ENCODE assay signal across 1 cellular context in the genomic region with DNA sequence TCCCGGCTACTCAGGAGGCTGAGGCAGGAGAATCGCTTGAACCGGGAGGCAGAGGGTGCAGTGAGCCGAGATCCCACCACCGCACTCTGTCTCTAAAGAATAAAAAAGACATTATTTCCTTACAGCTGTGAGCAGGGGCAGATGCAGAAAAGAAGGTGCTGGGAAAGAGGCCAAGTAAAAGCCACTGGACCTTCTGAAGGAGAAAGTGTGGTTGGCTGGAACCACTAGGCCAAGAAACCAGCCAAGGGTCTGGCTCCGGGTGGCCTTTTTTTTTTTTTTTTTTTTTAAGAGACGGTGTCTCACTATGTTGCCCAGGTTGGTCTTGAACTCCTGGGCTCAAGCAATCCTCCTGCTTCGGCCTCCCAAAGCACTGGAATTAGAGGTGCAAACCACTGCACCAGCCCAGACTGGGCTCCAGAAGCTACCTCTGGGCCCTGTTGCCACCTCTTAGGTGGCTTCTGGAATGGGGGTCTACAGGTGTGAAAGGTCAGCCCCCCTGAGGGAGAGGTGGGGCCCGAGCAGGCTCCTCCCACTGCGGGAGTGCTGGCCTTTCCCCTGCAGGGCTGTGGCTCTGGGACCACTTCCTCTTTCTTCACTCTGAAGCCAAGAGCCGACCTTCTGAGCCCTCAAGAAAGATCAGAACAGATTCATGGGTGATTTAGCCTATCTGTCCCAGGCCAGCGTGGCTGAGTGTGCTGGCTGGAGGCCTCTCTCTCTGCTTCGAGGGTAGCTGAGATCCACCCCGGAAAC.
A peak's percentile ranks its signal among the peaks of the same experiment; 100 is the strongest.
TF ChIP-seq lines count a peak whose summit lies in the region.

A gene with protein sequence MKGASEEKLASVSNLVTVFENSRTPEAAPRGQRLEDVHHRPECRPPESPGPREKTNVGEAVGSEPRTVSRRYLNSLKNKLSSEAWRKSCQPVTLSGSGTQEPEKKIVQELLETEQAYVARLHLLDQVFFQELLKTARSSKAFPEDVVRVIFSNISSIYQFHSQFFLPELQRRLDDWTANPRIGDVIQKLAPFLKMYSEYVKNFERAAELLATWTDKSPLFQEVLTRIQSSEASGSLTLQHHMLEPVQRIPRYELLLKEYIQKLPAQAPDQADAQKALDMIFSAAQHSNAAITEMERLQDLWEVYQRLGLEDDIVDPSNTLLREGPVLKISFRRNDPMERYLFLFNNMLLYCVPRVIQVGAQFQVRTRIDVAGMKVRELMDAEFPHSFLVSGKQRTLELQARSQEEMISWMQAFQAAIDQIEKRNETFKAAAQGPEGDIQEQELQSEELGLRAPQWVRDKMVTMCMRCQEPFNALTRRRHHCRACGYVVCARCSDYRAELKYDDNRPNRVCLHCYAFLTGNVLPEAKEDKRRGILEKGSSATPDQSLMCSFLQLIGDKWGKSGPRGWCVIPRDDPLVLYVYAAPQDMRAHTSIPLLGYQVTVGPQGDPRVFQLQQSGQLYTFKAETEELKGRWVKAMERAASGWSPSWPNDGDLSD (plus strand): TSS at position 595 of the 750 bp plus-strand sequence. CDS start 163 bp downstream, outside the sequence.

TF ChIP-seq in GM12878, 131 proteins besides CTCF, POLR2A, EP300 and RAD21 (continued from another document and continues in another):
- TF ChIP-seq, protein P1, sequence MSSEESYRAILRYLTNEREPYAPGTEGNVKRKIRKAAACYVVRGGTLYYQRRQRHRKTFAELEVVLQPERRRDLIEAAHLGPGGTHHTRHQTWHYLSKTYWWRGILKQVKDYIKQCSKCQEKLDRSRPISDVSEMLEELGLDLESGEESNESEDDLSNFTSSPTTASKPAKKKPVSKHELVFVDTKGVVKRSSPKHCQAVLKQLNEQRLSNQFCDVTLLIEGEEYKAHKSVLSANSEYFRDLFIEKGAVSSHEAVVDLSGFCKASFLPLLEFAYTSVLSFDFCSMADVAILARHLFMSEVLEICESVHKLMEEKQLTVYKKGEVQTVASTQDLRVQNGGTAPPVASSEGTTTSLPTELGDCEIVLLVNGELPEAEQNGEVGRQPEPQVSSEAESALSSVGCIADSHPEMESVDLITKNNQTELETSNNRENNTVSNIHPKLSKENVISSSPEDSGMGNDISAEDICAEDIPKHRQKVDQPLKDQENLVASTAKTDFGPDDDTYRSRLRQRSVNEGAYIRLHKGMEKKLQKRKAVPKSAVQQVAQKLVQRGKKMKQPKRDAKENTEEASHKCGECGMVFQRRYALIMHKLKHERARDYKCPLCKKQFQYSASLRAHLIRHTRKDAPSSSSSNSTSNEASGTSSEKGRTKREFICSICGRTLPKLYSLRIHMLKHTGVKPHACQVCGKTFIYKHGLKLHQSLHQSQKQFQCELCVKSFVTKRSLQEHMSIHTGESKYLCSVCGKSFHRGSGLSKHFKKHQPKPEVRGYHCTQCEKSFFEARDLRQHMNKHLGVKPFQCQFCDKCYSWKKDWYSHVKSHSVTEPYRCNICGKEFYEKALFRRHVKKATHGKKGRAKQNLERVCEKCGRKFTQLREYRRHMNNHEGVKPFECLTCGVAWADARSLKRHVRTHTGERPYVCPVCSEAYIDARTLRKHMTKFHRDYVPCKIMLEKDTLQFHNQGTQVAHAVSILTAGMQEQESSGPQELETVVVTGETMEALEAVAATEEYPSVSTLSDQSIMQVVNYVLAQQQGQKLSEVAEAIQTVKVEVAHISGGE (CRISPR knock-in tag; IDR thresholded peaks at IDR 0.05): no peak
- TF ChIP-seq MYB (IDR thresholded peaks at IDR 0.05; ENCODE audit: borderline replicate concordance, low read depth, low read length): no peak
- TF ChIP-seq, protein P2, sequence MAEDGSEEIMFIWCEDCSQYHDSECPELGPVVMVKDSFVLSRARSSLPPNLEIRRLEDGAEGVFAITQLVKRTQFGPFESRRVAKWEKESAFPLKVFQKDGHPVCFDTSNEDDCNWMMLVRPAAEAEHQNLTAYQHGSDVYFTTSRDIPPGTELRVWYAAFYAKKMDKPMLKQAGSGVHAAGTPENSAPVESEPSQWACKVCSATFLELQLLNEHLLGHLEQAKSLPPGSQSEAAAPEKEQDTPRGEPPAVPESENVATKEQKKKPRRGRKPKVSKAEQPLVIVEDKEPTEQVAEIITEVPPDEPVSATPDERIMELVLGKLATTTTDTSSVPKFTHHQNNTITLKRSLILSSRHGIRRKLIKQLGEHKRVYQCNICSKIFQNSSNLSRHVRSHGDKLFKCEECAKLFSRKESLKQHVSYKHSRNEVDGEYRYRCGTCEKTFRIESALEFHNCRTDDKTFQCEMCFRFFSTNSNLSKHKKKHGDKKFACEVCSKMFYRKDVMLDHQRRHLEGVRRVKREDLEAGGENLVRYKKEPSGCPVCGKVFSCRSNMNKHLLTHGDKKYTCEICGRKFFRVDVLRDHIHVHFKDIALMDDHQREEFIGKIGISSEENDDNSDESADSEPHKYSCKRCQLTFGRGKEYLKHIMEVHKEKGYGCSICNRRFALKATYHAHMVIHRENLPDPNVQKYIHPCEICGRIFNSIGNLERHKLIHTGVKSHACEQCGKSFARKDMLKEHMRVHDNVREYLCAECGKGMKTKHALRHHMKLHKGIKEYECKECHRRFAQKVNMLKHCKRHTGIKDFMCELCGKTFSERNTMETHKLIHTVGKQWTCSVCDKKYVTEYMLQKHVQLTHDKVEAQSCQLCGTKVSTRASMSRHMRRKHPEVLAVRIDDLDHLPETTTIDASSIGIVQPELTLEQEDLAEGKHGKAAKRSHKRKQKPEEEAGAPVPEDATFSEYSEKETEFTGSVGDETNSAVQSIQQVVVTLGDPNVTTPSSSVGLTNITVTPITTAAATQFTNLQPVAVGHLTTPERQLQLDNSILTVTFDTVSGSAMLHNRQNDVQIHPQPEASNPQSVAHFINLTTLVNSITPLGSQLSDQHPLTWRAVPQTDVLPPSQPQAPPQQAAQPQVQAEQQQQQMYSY (CRISPR knock-in tag; IDR thresholded peaks at IDR 0.05): no peak
- peak; percentile 50 for TF ChIP-seq RUNX3 (IDR thresholded peaks at IDR 0.05; ENCODE audit: low read length)
- TF ChIP-seq KDM1A (IDR thresholded peaks at IDR 0.05; ENCODE audit: borderline replicate concordance): no peak
- no peak for TF ChIP-seq JUND (IDR thresholded peaks at IDR 0.05; ENCODE audit: low read depth, low read length)
- no peak for TF ChIP-seq SP1 (IDR thresholded peaks at IDR 0.05; ENCODE audit: low read depth, low read length)
- TF ChIP-seq, protein P3, sequence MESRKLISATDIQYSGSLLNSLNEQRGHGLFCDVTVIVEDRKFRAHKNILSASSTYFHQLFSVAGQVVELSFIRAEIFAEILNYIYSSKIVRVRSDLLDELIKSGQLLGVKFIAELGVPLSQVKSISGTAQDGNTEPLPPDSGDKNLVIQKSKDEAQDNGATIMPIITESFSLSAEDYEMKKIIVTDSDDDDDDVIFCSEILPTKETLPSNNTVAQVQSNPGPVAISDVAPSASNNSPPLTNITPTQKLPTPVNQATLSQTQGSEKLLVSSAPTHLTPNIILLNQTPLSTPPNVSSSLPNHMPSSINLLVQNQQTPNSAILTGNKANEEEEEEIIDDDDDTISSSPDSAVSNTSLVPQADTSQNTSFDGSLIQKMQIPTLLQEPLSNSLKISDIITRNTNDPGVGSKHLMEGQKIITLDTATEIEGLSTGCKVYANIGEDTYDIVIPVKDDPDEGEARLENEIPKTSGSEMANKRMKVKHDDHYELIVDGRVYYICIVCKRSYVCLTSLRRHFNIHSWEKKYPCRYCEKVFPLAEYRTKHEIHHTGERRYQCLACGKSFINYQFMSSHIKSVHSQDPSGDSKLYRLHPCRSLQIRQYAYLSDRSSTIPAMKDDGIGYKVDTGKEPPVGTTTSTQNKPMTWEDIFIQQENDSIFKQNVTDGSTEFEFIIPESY (IDR thresholded peaks at IDR 0.05): no peak
- TF ChIP-seq, protein P4, sequence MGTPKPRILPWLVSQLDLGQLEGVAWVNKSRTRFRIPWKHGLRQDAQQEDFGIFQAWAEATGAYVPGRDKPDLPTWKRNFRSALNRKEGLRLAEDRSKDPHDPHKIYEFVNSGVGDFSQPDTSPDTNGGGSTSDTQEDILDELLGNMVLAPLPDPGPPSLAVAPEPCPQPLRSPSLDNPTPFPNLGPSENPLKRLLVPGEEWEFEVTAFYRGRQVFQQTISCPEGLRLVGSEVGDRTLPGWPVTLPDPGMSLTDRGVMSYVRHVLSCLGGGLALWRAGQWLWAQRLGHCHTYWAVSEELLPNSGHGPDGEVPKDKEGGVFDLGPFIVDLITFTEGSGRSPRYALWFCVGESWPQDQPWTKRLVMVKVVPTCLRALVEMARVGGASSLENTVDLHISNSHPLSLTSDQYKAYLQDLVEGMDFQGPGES (IDR thresholded peaks at IDR 0.05): no peak
- no peak for TF ChIP-seq SIN3A (IDR thresholded peaks at IDR 0.05; ENCODE audit: low read depth, low read length)
- TF ChIP-seq ZBED1 (IDR thresholded peaks at IDR 0.05; ENCODE audit: borderline replicate concordance): no peak
- TF ChIP-seq, protein P5, sequence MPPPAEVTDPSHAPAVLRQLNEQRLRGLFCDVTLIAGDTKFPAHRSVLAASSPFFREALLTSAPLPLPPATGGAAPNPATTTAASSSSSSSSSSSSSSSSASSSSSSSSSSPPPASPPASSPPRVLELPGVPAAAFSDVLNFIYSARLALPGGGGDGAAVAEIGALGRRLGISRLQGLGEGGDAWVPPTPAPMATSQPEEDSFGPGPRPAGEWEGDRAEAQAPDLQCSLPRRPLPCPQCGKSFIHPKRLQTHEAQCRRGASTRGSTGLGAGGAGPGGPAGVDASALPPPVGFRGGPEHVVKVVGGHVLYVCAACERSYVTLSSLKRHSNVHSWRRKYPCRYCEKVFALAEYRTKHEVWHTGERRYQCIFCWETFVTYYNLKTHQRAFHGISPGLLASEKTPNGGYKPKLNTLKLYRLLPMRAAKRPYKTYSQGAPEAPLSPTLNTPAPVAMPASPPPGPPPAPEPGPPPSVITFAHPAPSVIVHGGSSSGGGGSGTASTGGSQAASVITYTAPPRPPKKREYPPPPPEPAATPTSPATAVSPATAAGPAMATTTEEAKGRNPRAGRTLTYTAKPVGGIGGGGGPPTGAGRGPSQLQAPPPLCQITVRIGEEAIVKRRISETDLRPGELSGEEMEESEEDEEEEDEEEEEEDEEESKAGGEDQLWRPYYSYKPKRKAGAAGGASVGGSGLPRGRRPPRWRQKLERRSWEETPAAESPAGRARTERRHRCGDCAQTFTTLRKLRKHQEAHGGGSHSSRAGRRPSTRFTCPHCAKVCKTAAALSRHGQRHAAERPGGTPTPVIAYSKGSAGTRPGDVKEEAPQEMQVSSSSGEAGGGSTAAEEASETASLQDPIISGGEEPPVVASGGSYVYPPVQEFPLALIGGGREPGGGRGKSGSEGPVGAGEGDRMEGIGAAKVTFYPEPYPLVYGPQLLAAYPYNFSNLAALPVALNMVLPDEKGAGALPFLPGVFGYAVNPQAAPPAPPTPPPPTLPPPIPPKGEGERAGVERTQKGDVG (CRISPR knock-in tag; IDR thresholded peaks at IDR 0.05): no peak
- no peak; the same call in 1 of the 2 replicates for TF ChIP-seq MTA2 (IDR thresholded peaks at IDR 0.05; ENCODE audit: low read depth)
- TF ChIP-seq, protein P6, sequence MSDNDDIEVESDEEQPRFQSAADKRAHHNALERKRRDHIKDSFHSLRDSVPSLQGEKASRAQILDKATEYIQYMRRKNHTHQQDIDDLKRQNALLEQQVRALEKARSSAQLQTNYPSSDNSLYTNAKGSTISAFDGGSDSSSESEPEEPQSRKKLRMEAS (IDR thresholded peaks at IDR 0.05; ENCODE audit: low read depth, low read length): no peak
- TF ChIP-seq SREBF1 (IDR thresholded peaks at IDR 0.05; ENCODE audit: low read length): no peak
- no peak for TF ChIP-seq JUNB (IDR thresholded peaks at IDR 0.05)
- TF ChIP-seq GATAD2B (conservative IDR thresholded peaks at IDR 0.05; ENCODE audit: low read depth): peak; percentile 38; the same call in 1 of the 2 replicates
- no peak for TF ChIP-seq SMAD5 (IDR thresholded peaks at IDR 0.05; ENCODE audit: low read depth)
- TF ChIP-seq TARDBP (IDR thresholded peaks at IDR 0.05; ENCODE audit: borderline replicate concordance): no peak
- no peak for TF ChIP-seq ZNF622 (IDR thresholded peaks at IDR 0.05)
- TF ChIP-seq, protein P7, sequence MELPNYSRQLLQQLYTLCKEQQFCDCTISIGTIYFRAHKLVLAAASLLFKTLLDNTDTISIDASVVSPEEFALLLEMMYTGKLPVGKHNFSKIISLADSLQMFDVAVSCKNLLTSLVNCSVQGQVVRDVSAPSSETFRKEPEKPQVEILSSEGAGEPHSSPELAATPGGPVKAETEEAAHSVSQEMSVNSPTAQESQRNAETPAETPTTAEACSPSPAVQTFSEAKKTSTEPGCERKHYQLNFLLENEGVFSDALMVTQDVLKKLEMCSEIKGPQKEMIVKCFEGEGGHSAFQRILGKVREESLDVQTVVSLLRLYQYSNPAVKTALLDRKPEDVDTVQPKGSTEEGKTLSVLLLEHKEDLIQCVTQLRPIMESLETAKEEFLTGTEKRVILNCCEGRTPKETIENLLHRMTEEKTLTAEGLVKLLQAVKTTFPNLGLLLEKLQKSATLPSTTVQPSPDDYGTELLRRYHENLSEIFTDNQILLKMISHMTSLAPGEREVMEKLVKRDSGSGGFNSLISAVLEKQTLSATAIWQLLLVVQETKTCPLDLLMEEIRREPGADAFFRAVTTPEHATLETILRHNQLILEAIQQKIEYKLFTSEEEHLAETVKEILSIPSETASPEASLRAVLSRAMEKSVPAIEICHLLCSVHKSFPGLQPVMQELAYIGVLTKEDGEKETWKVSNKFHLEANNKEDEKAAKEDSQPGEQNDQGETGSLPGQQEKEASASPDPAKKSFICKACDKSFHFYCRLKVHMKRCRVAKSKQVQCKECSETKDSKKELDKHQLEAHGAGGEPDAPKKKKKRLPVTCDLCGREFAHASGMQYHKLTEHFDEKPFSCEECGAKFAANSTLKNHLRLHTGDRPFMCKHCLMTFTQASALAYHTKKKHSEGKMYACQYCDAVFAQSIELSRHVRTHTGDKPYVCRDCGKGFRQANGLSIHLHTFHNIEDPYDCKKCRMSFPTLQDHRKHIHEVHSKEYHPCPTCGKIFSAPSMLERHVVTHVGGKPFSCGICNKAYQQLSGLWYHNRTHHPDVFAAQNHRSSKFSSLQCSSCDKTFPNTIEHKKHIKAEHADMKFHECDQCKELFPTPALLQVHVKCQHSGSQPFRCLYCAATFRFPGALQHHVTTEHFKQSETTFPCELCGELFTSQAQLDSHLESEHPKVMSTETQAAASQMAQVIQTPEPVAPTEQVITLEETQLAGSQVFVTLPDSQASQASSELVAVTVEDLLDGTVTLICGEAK (IDR thresholded peaks at IDR 0.05; ENCODE audit: borderline replicate concordance): no peak
- peak; percentile 100 for TF ChIP-seq SPI1 (IDR thresholded peaks at IDR 0.05; ENCODE audit: borderline replicate concordance, insufficient read depth, low read depth, low read length)
- no peak for TF ChIP-seq PAX5 (IDR thresholded peaks at IDR 0.05; ENCODE audit: borderline replicate concordance, low read depth, low read length)
- no peak for TF ChIP-seq RCOR1 (conservative IDR thresholded peaks at IDR 0.05; ENCODE audit: low read depth, low read length)
- TF ChIP-seq, protein P8, sequence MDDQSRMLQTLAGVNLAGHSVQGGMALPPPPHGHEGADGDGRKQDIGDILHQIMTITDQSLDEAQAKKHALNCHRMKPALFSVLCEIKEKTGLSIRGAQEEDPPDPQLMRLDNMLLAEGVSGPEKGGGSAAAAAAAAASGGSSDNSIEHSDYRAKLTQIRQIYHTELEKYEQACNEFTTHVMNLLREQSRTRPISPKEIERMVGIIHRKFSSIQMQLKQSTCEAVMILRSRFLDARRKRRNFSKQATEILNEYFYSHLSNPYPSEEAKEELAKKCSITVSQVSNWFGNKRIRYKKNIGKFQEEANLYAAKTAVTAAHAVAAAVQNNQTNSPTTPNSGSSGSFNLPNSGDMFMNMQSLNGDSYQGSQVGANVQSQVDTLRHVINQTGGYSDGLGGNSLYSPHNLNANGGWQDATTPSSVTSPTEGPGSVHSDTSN (IDR thresholded peaks at IDR 0.05; ENCODE audit: insufficient replicate concordance, low read depth, low read length): no peak
- 0 out of 2 replicates have a peak, but pooled peaks have one; percentile 19 for TF ChIP-seq BACH1 (IDR thresholded peaks at IDR 0.05; ENCODE audit: borderline replicate concordance)
- TF ChIP-seq NRF1 (conservative IDR thresholded peaks at IDR 0.05; ENCODE audit: low read depth, low read length): no peak
- TF ChIP-seq YBX1 (IDR thresholded peaks at IDR 0.05): no peak
- no peak for TF ChIP-seq RFX5 (IDR thresholded peaks at IDR 0.05; ENCODE audit: low read depth, low read length)
- TF ChIP-seq PML (IDR thresholded peaks at IDR 0.05; ENCODE audit: low read length): no peak
- TF ChIP-seq LARP7 (IDR thresholded peaks at IDR 0.05): no peak
- TF ChIP-seq CBX5 (IDR thresholded peaks at IDR 0.05; ENCODE audit: low read depth): no peak
- TF ChIP-seq STAT3 (IDR thresholded peaks at IDR 0.05; ENCODE audit: low read depth, low read length): no peak
